Comparison of ENCODE assay signal across 8 cellular contexts in the genomic region with DNA sequence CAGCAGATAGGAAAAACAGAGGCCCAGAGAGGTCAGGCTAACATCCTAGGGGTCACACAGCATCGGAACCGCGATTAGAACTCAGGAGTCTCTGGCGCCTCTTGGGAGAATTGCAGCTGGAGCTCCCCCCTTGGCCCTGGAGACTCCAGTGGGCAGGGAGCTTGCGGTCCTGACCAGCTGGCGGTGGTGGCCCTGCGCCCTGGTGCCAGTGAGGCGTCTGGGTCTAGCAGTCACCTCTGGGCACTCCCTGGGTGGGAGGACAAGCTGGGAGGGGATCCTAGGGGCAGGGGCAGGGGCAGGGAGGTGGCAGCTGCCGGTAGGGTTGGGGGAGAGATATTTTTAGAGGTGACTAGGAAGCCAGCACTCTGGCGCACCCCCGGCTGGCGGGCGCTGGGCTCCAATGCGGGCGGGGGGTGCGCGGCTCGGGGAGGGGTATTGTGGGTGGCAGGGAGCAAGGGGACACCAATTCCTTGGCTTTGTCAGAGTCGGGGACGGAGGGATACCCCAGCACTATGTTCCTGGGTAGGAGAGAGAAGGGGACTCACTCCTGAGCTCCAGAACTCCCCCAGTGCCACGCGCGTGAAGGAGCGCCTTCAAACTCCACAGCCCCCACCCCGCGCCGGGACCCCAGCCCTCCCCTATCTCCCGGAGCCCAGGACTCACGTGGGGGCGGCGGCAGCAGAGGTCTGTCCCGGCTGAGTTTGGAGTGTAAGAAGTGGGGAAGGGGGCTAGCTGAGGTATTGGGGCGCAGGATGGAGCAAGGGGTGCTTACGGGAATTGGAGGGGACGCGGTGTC. TPM values are rescaled to one million over a fixed set of nuclear protein-coding genes. Genes with fewer than 3 reads are reported as not detected.
A peak's percentile ranks its signal among the peaks of the same experiment; 100 is the strongest.
DNase-seq lines count a peak whose midpoint lies in the region; ATAC-seq and TF ChIP-seq lines count a peak whose summit lies in the region.

No MANE protein-coding gene starts in this region.

- H3K4me3 Mint-ChIP-seq in osteocyte (ENCODE audit: unreplicated experiment): peak overlapping the region; percentile 71

- H3K36me3 Mint-ChIP-seq in osteocyte (ENCODE audit: unreplicated experiment): no peaks in the 10 kb centered on the region

- H3K27ac Mint-ChIP-seq in osteocyte (ENCODE audit: unreplicated experiment): no peak overlapping the region

- H3K4me1 Mint-ChIP-seq in osteocyte (ENCODE audit: unreplicated experiment): peaks cover 7% of the 10 kb centered on the region

- ATAC-seq in HG03025 (IDR thresholded peaks at IDR 0.05; ENCODE audit: low FRiP score, unreplicated experiment): no peak

- TF ChIP-seq CTCF in NB4 (IDR thresholded peaks at IDR 0.05; ENCODE audit: low read depth, low read length) (no peak), epithelial cell of proximal tubule (conservative IDR thresholded peaks at IDR 0.05; ENCODE audit: low read depth, low read length) (no peak), osteocyte (IDR thresholded peaks at IDR 0.05) (no peak)

- H3K9me3 Mint-ChIP-seq in osteocyte (ENCODE audit: unreplicated experiment): no peaks in the 10 kb centered on the region

- peaks cover 45% of the 10 kb centered on the region for H3K27me3 Mint-ChIP-seq in osteocyte (ENCODE audit: unreplicated experiment)

- DNase-seq in NB4 (ENCODE audit: low read depth): no peak
- no peak for DNase-seq in epithelial cell of proximal tubule (ENCODE audit: low read depth)
- DNase-seq in osteocyte (ENCODE audit: extremely low spot score, unreplicated experiment): no peak
- no peak for DNase-seq in islet precursor cell
- DNase-seq in NOMO-1 treated with dmso at 0.1 percent for 144 hours (lab: John Stamatoyannopoulos, UW; ENCODE audit: unreplicated experiment): no peak
- DNase-seq in NCI-H1417 (lab: John Stamatoyannopoulos, UW): no peak

- H3K4me3 ChIP-seq in GM08714 (ENCODE audit: low read length): peak overlapping the region; percentile 58
- peak overlapping the region; percentile 42 for H3K4me3 ChIP-seq in NB4 (ENCODE audit: low read depth, low read length)
- H3K4me3 ChIP-seq in epithelial cell of proximal tubule (ENCODE audit: low read depth, low read length): peak overlapping the region; percentile 69

- TF ChIP-seq POLR2A in NB4 (IDR thresholded peaks at IDR 0.05; ENCODE audit: extremely low read depth, insufficient read length): no peak

RNA-seq across cellular contexts. Expression of gene PHOSPHO1, which starts 0.6 kb away (rescaled TPM):
- total RNA-seq in epithelial cell of proximal tubule (0.22 TPM in 1 of 2 replicates, not detected in the other), osteocyte (not detected in 2 replicates)

RNA-seq across cellular contexts. Expression of gene ABI3, which starts 19.5 kb away (rescaled TPM):
- total RNA-seq in epithelial cell of proximal tubule (0.86 and 1.1 TPM in 2 replicates), osteocyte (0.19 TPM in 1 of 2 replicates, not detected in the other)

RNA-seq across cellular contexts. Expression of gene GNGT2, which starts 19.6 kb away (rescaled TPM):
- total RNA-seq in epithelial cell of proximal tubule: 1.4 and 1.8 TPM in 2 replicates
- total RNA-seq in osteocyte: not detected in 2 replicates
